Comparison of ENCODE assay signal across 8 cellular contexts in genomic region chr15:101652098-101652782, GRCh38. TPM values are rescaled to one million over a fixed set of nuclear protein-coding genes. Genes with fewer than 3 reads are reported as not detected.
A peak's percentile ranks its signal among the peaks of the same experiment; 100 is the strongest.
DNase-seq lines count a peak whose midpoint lies in the region; ATAC-seq lines count a peak whose summit lies in the region.

A gene with protein sequence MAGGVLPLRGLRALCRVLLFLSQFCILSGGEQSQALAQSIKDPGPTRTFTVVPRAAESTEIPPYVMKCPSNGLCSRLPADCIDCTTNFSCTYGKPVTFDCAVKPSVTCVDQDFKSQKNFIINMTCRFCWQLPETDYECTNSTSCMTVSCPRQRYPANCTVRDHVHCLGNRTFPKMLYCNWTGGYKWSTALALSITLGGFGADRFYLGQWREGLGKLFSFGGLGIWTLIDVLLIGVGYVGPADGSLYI (minus strand): TSS chr15:101652381. CDS start chr15:101652361, 20 bp downstream.

- POLR2A ChIA-PET in activated CD8-positive, alpha-beta memory T cell treated with anti-CD3 and anti-CD28 coated beads for 36 hours (lab: Charles Lee), result interaction anchor here (1.0 kb wide), 2 partner anchors 68 to 72 kb away, joined by 3 to 4 read pairs; partner anchors contain the start of gene TARS3

- no peaks in the 10 kb centered on the region for H3K36me3 ChIP-seq in mesendoderm (ENCODE audit: control insufficient read depth, insufficient read depth, low read length)

- peaks cover 3% of the 10 kb centered on the region for H3K4me1 ChIP-seq in mesendoderm (ENCODE audit: control insufficient read depth, low read depth, low read length)

- no peak within 1 kb of the TSS for H3K4ac ChIP-seq in mesendoderm (ENCODE audit: low read depth, low read length)

- H3K4me3 Mint-ChIP-seq in effector memory CD8-positive, alpha-beta T cell, result peak within 1 kb of the TSS; percentile 86 to 90

- peak within 1 kb of the TSS; percentile 99 for H3K56ac ChIP-seq in mesendoderm (ENCODE audit: low read length)

- peaks cover 51% of the 10 kb centered on the region for H3K36me3 Mint-ChIP-seq in effector memory CD8-positive, alpha-beta T cell (ENCODE audit: insufficient read depth)

- H3K9ac ChIP-seq in mesendoderm (ENCODE audit: low read length), result peak within 1 kb of the TSS; percentile 96

- H3K4me1 Mint-ChIP-seq in effector memory CD8-positive, alpha-beta T cell (ENCODE audit: low read depth in 2 of 2), result peaks cover 12 to 30% of the 10 kb centered on the region in 2 donors

- H3K9me3 Mint-ChIP-seq in effector memory CD8-positive, alpha-beta T cell, result no peaks in the 10 kb centered on the region

- H4K5ac ChIP-seq in mesendoderm (ENCODE audit: low read length), result no peak within 1 kb of the TSS

- H4K8ac ChIP-seq in mesendoderm (ENCODE audit: low read depth, low read length), result no peak within 1 kb of the TSS

- H3K27me3 ChIP-seq in mesendoderm (ENCODE audit: insufficient read depth, low read length, poor library complexity), result no peaks in the 10 kb centered on the region

- H2BK120ac ChIP-seq in mesendoderm (ENCODE audit: low read depth, low read length), result no peak within 1 kb of the TSS

- H3K79me2 ChIP-seq in mesendoderm (ENCODE audit: control insufficient read depth, insufficient read depth, low read length), result peaks cover 13% of the 10 kb centered on the region

- peak; percentile 88 for ATAC-seq in GM19467 (IDR thresholded peaks at IDR 0.05; ENCODE audit: unreplicated experiment)
- peak; percentile 91 for ATAC-seq in effector memory CD8-positive, alpha-beta T cell (replicated peaks)

- peak within 1 kb of the TSS; percentile 93 for H3K4me3 ChIP-seq in mesendoderm (ENCODE audit: low read length)

- H3K4me2 ChIP-seq in mesendoderm (ENCODE audit: low read length), result peak within 1 kb of the TSS; percentile 95

- H3K79me1 ChIP-seq in mesendoderm (ENCODE audit: low read length), result peaks cover 13% of the 10 kb centered on the region

- H2BK5ac ChIP-seq in mesendoderm (ENCODE audit: low read length), result no peak within 1 kb of the TSS

- peak within 1 kb of the TSS; percentile 53 for H3K18ac ChIP-seq in mesendoderm (ENCODE audit: low read length)

- WGBS in mesendoderm (ENCODE audit: extremely low coverage, insufficient coverage, low lambda C conversion rate), result no CpG with 5 or more reads among the region's 75 CpGs

- H3K23ac ChIP-seq in mesendoderm (ENCODE audit: low read length), result peak within 1 kb of the TSS; percentile 15

- peak within 1 kb of the TSS; percentile 94 to 96 for H3K27ac Mint-ChIP-seq in effector memory CD8-positive, alpha-beta T cell

- H2BK15ac ChIP-seq in mesendoderm (replicated peaks; ENCODE audit: low read depth), result no peak within 1 kb of the TSS

- peak; percentile 95 for DNase-seq in COLO668 (lab: John Stamatoyannopoulos, UW; ENCODE audit: unreplicated experiment)
- peak; percentile 88 for DNase-seq in HS-27A (ENCODE audit: low read depth)
- peak; percentile 98 for DNase-seq in NK-92 treated with Interleukin-12 subunit alpha and Interleukin-12 subunit beta, amount 100 ng/mL, for 24 hours (lab: John Stamatoyannopoulos, UW)
- peak; percentile 94 to 96 (median 95) for DNase-seq in effector memory CD8-positive, alpha-beta T cell
- peak; percentile 94 for DNase-seq in mesendoderm
- peak; percentile 84 for DNase-seq in stimulated activated CD8-positive, alpha-beta memory T cell treated with anti-CD3 and anti-CD28 coated beads, Interleukin-15, amount 100 ng/mL, for 1 hour (ENCODE audit: low read depth)

- CTCF ChIA-PET in activated CD8-positive, alpha-beta memory T cell treated with anti-CD3 and anti-CD28 coated beads for 36 hours (lab: Charles Lee), result interaction anchor here (0.5 to 1.3 kb wide), 4 partner anchors 9 to 12 kb away, joined by 3 to 7 read pairs (median 3); no protein-coding TSS in a partner anchor

- no peak within 1 kb of the TSS for H2AK5ac ChIP-seq in mesendoderm (ENCODE audit: low read length)

- H3K27me3 Mint-ChIP-seq in effector memory CD8-positive, alpha-beta T cell, result no peaks in the 10 kb centered on the region

- peak within 1 kb of the TSS; percentile 87 for H3K27ac ChIP-seq in mesendoderm (ENCODE audit: low read depth, low read length)

RNA-seq across cellular contexts. Expression of the gene that starts here (rescaled TPM):
- 10 to 100 TPM; 57.1 to 61.4 TPM for total RNA-seq in activated CD8-positive, alpha-beta memory T cell treated with anti-CD3 and anti-CD28 coated beads for 36 hours
- 16.3 TPM for polyA plus RNA-seq in mesendoderm (2013, experiment 1 of 2)
- polyA plus RNA-seq in mesendoderm (2013, experiment 2 of 2), result 16.3 TPM

Comparison
In these comparisons a context has a peak if more than half of its experiments do, and no peak if none do; other contexts are left out.
1. Peak in every context shown above with its lines: DNase-seq, ATAC-seq, H3K4me3 ChIP-seq and H3K27ac ChIP-seq.